ENCODE assay signal across 24 cellular contexts in genomic region chr2:239905884-239906654, GRCh38.
A peak's percentile ranks its signal among the peaks of the same experiment; 100 is the strongest.
DNase-seq lines count a peak whose midpoint lies in the region; ATAC-seq and TF ChIP-seq lines count a peak whose summit lies in the region.
"Had no signal": no experiment of that assay in that cellular context is flagged by ENCODE, and none has a peak within 500 bp of the region (broad histone marks: within the 10 kb centered on the region; RNA-seq: fewer than 3 reads in every experiment).

No MANE protein-coding gene starts in this region.

- H4K91ac ChIP-seq in H9 (ENCODE audit: insufficient read length, low read depth, low read length) = no peak overlapping the region

- H3K9me3 Mint-ChIP-seq in activated CD8-positive, alpha-beta T cell treated with anti-CD3 and anti-CD28 coated beads, Interleukin-2, amount 10 ng/mL, durations not matched to agents 7 days and 5 days (ENCODE audit: insufficient read depth) = no peaks in the 10 kb centered on the region
- no peaks in the 10 kb centered on the region for H3K9me3 Mint-ChIP-seq in activated CD8-positive, alpha-beta T cell treated with anti-CD3 and anti-CD28 coated beads for 36 hours
- H3K9me3 Mint-ChIP-seq in H9 = peaks cover 8 to 11% of the 10 kb centered on the region in 2 experiments; a peak in 4 of 5 replicates
- H3K9me3 Mint-ChIP-seq: CD8-positive, alpha-beta T cell had no signal

- no peak overlapping the region for H4K8ac ChIP-seq in H9 (replicated peaks; ENCODE audit: insufficient read length, low read depth, low read length)

- no peak overlapping the region for H3K27ac Mint-ChIP-seq in activated CD8-positive, alpha-beta T cell treated with anti-CD3 and anti-CD28 coated beads, Interleukin-2, amount 10 ng/mL, durations not matched to agents 7 days and 5 days
- H3K27ac Mint-ChIP-seq in activated CD8-positive, alpha-beta T cell treated with anti-CD3 and anti-CD28 coated beads for 36 hours = no peak overlapping the region
- no peak overlapping the region; a peak in 1 of 7 replicates for H3K27ac Mint-ChIP-seq in H9
- H3K27ac Mint-ChIP-seq: CD8-positive, alpha-beta T cell had no signal

- H2BK120ac ChIP-seq in H9 (ENCODE audit: low read depth, low read length, poor library complexity, severe bottlenecking) = no peak overlapping the region

- H4K5ac ChIP-seq in H9 (ENCODE audit: insufficient read length, low read depth, low read length) = no peak overlapping the region

- H3K27me3 ChIP-seq in H9 (ENCODE audit: insufficient read depth, low read length) = no peaks in the 10 kb centered on the region
- H3K27me3 ChIP-seq in esophagus muscularis mucosa = no peaks in the 10 kb centered on the region

- no peak overlapping the region for H3K23ac ChIP-seq in H9 (ENCODE audit: insufficient read length, low read depth, low read length)

- POLR2A ChIA-PET in activated CD8-positive, alpha-beta T cell treated with anti-CD3 and anti-CD28 coated beads, Interleukin-2, amount 10 ng/mL, durations not matched to agents 7 days and 5 days (lab: Charles Lee) = no interaction called here
- POLR2A ChIA-PET in activated CD8-positive, alpha-beta T cell treated with anti-CD3 and anti-CD28 coated beads for 36 hours (lab: Charles Lee) = no interaction called here

- H3K23me2 ChIP-seq in H9 (ENCODE audit: insufficient read length, low read depth, low read length, poor library complexity, severe bottlenecking) = peaks cover 2% of the 10 kb centered on the region

- no peak overlapping the region for H2AK5ac ChIP-seq in H9 (ENCODE audit: insufficient read length, low read length)

- no peak overlapping the region for H2BK12ac ChIP-seq in H9 (ENCODE audit: insufficient read length, low read depth, low read length)

- H3K27ac ChIP-seq in H9 (ENCODE audit: insufficient read length, low read depth, low read length) (no peak overlapping the region), esophagus muscularis mucosa (replicated peaks in 1 of 4) (no peak overlapping the region)
- H3K27ac ChIP-seq: 22Rv1, PC-9, RWPE1 had no signal

- CTCF ChIA-PET in activated CD8-positive, alpha-beta T cell treated with anti-CD3 and anti-CD28 coated beads, Interleukin-2, amount 10 ng/mL, durations not matched to agents 7 days and 5 days (lab: Charles Lee) = no interaction called here
- CTCF ChIA-PET in activated CD8-positive, alpha-beta T cell treated with anti-CD3 and anti-CD28 coated beads for 36 hours (lab: Charles Lee) = no interaction called here

- no peak overlapping the region for H3K4me2 ChIP-seq in H9 (ENCODE audit: insufficient read depth, insufficient read length, low read length)
- H3K4me2 ChIP-seq: PC-9 had no signal

- H3K4me1 ChIP-seq in H9 (ENCODE audit: insufficient read depth, low read length) (peaks cover 8% of the 10 kb centered on the region; the same call in 1 of the 2 replicates), esophagus muscularis mucosa (peaks cover 0 to 3% (median 0%) of the 10 kb centered on the region in 4 donors)

- H3K79me2 ChIP-seq in H9 (ENCODE audit: insufficient read depth, low read length) = no peaks in the 10 kb centered on the region

- H3K27me3 Mint-ChIP-seq in activated CD8-positive, alpha-beta T cell treated with anti-CD3 and anti-CD28 coated beads, Interleukin-2, amount 10 ng/mL, durations not matched to agents 7 days and 5 days (ENCODE audit: low read depth) = peaks cover 2% of the 10 kb centered on the region
- no peaks in the 10 kb centered on the region for H3K27me3 Mint-ChIP-seq in activated CD8-positive, alpha-beta T cell treated with anti-CD3 and anti-CD28 coated beads for 36 hours
- H3K27me3 Mint-ChIP-seq in H9 (ENCODE audit: low read depth) = peaks cover 6% of the 10 kb centered on the region

- ATAC-seq in activated CD8-positive, alpha-beta T cell treated with anti-CD3 and anti-CD28 coated beads, Interleukin-2, amount 10 ng/mL, durations not matched to agents 7 days and 5 days = no peak
- ATAC-seq in activated CD8-positive, alpha-beta T cell treated with anti-CD3 and anti-CD28 coated beads for 36 hours = no peak
- ATAC-seq in omental fat pad (ENCODE audit: low FRiP score) (no peak), GM19463 (IDR thresholded peaks at IDR 0.05; ENCODE audit: unreplicated experiment) (no peak)
- ATAC-seq: CD8-positive, alpha-beta T cell had no signal

- no peak overlapping the region for H2BK5ac ChIP-seq in H9 (ENCODE audit: insufficient read length, low read length)

- H3K18ac ChIP-seq in H9 (ENCODE audit: insufficient read length, low read depth, low read length) = no peak overlapping the region

- intact Hi-C loops in activated CD8-positive, alpha-beta T cell treated with anti-CD3 and anti-CD28 coated beads for 36 hours (cut with micrococcal nuclease) = no loop called here
- intact Hi-C loops in esophagus muscularis mucosa (cut with DNase I) (no loop called here), posterior vena cava (cut with DNase I) (no loop called here)

- H3K4me1 Mint-ChIP-seq in activated CD8-positive, alpha-beta T cell treated with anti-CD3 and anti-CD28 coated beads, Interleukin-2, amount 10 ng/mL, durations not matched to agents 7 days and 5 days (ENCODE audit: low read depth) = peaks cover 8% of the 10 kb centered on the region
- H3K4me1 Mint-ChIP-seq in activated CD8-positive, alpha-beta T cell treated with anti-CD3 and anti-CD28 coated beads for 36 hours (ENCODE audit: low read depth) = peaks cover 3% of the 10 kb centered on the region
- H3K4me1 Mint-ChIP-seq in H9 = peaks cover 27 to 30% of the 10 kb centered on the region in 2 experiments

- no peak overlapping the region for H3K4ac ChIP-seq in H9 (ENCODE audit: low read depth, low read length)

- no peak overlapping the region for H2AFZ ChIP-seq in H9 (ENCODE audit: low read length)
- H2AFZ ChIP-seq: PC-9 had no signal

- TF ChIP-seq POLR2A in esophagus muscularis mucosa (IDR thresholded peaks at IDR 0.05; ENCODE audit: low read depth) = no peak

- no peak overlapping the region for H3K4me3 Mint-ChIP-seq in activated CD8-positive, alpha-beta T cell treated with anti-CD3 and anti-CD28 coated beads, Interleukin-2, amount 10 ng/mL, durations not matched to agents 7 days and 5 days
- no peak overlapping the region for H3K4me3 Mint-ChIP-seq in activated CD8-positive, alpha-beta T cell treated with anti-CD3 and anti-CD28 coated beads for 36 hours
- H3K4me3 Mint-ChIP-seq in H9 = no peak overlapping the region
- H3K4me3 Mint-ChIP-seq: CD8-positive, alpha-beta T cell had no signal

- no peaks in the 10 kb centered on the region for H3K79me1 ChIP-seq in H9 (ENCODE audit: insufficient read depth, low read depth, low read length, poor library complexity, severe bottlenecking)

- H3K9ac ChIP-seq in H9 (ENCODE audit: extremely low read depth, insufficient read length, low read length) = no peak overlapping the region

- no peak overlapping the region for H3K4me3 ChIP-seq in esophagus muscularis mucosa
- H3K4me3 ChIP-seq: PC-9 had no signal

- H3K14ac ChIP-seq in H9 (ENCODE audit: insufficient read depth, low read length) = no peak overlapping the region; the same call in 1 of the 2 replicates

- H3K36me3 ChIP-seq in esophagus muscularis mucosa = peaks cover 0 to 4% (median 0%) of the 10 kb centered on the region in 4 donors

- H2BK20ac ChIP-seq in H9 (ENCODE audit: low read depth, low read length, poor library complexity, severe bottlenecking) = no peak overlapping the region

- H3K36me3 Mint-ChIP-seq in activated CD8-positive, alpha-beta T cell treated with anti-CD3 and anti-CD28 coated beads, Interleukin-2, amount 10 ng/mL, durations not matched to agents 7 days and 5 days (ENCODE audit: low read depth) = no peaks in the 10 kb centered on the region
- no peaks in the 10 kb centered on the region for H3K36me3 Mint-ChIP-seq in activated CD8-positive, alpha-beta T cell treated with anti-CD3 and anti-CD28 coated beads for 36 hours (ENCODE audit: low read depth)
- peaks cover 0 to 5% (median 5%) of the 10 kb centered on the region in 3 experiments; a peak in 4 of 7 replicates for H3K36me3 Mint-ChIP-seq in H9 (ENCODE audit: insufficient read depth in 1 of 3, low read depth in 3 of 3)
- H3K36me3 Mint-ChIP-seq: CD8-positive, alpha-beta T cell; IgD-negative memory B cell had no signal

- TF ChIP-seq EP300 in esophagus muscularis mucosa (IDR thresholded peaks at IDR 0.05) = no peak

- no CpG with 5 or more reads among the region's 18 CpGs for WGBS in H9 (ENCODE audit: extremely low coverage, insufficient read length, low lambda C conversion rate)
- 95% methylated on average over 16 of the region's 18 CpGs for WGBS in esophagus muscularis mucosa

- peak; percentile 8 for DNase-seq in activated CD8-positive, alpha-beta T cell treated with anti-CD3 and anti-CD28 coated beads, Interleukin-2, amount 10 ng/mL, durations not matched to agents 7 days and 5 days
- DNase-seq in activated CD8-positive, alpha-beta T cell treated with anti-CD3 and anti-CD28 coated beads for 36 hours = no peak
- DNase-seq in H9 (peak; percentile 19), esophagus muscularis mucosa (ENCODE audit: extremely low spot score) (peak; percentile 80), posterior vena cava (ENCODE audit: low spot score) (peak; percentile 71), omental fat pad (ENCODE audit: low spot score) (no peak), SW480 (ENCODE audit: low spot score) (no peak)
- DNase-seq: AML-193, C1 segment of cervical spinal cord, DMS153, GDM1, GOT3, NCI-H1105, NCI-H146, NCI-H2029 treated with DMSO at 0.1 percent for 48 hours, NCI-H226, NCI-H510A treated with DMSO at 0.1 percent for 48 hours, NCI-H748 treated with DMSO at 0.1 percent for 48 hours, PC-9 had no signal

- H3T11ph ChIP-seq in H9 (ENCODE audit: low read length) = no peak overlapping the region

- no peak overlapping the region for H3K56ac ChIP-seq in H9 (ENCODE audit: insufficient read length, low read depth, low read length)

- H4K20me1 ChIP-seq in H9 (ENCODE audit: control insufficient read depth, insufficient read depth, insufficient read length) = no peaks in the 10 kb centered on the region

- H2BK15ac ChIP-seq in H9 (ENCODE audit: low read depth, low read length) = no peak overlapping the region

- TF ChIP-seq CTCF in activated CD8-positive, alpha-beta T cell treated with anti-CD3 and anti-CD28 coated beads for 36 hours (IDR thresholded peaks at IDR 0.05) = no peak
- TF ChIP-seq CTCF in H9 (conservative IDR thresholded peaks at IDR 0.05) (no peak), esophagus muscularis mucosa (IDR thresholded peaks at IDR 0.05) (no peak), omental fat pad (IDR thresholded peaks at IDR 0.05) (no peak)

- H3K9me3 ChIP-seq in H9 (ENCODE audit: control insufficient read depth, low read depth, low read length) (no peaks in the 10 kb centered on the region), esophagus muscularis mucosa (no peaks in the 10 kb centered on the region)

Comparison
In these comparisons a context has a peak if more than half of its experiments do, and no peak if none do; other contexts are left out.
1. DNase-seq: peak in activated CD8-positive, alpha-beta T cell treated with anti-CD3 and anti-CD28 coated beads, Interleukin-2, amount 10 ng/mL, durations not matched to agents 7 days and 5 days (single experiment), H9 (single experiment), esophagus muscularis mucosa (single experiment) and posterior vena cava (single experiment); none in activated CD8-positive, alpha-beta T cell treated with anti-CD3 and anti-CD28 coated beads for 36 hours (single experiment), omental fat pad (single experiment) and SW480 (single experiment).